ENCODE assay signal across 26 cellular contexts in the genomic region with DNA sequence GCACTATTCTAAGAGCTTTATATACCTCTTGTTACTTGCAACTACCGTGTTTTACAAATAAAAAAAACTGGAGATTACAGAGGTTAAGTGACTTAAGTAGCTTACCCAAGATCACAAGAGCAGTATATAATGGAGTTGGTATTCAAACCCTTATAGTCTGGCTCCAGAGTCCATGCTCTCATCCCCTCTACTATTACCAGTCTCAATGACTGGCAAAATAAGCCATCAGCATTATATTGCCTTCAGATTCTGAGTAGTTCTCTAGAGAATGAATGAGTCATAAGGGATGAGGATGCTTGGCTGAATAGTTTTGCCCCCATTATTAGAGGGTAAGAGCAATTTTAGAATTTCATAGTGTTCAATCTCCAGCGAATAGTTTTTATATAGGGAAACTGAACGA.
A peak's percentile ranks its signal among the peaks of the same experiment; 100 is the strongest.
DNase-seq lines count a peak whose midpoint lies in the region; ATAC-seq, FAIRE-seq and TF ChIP-seq lines count a peak whose summit lies in the region.
"Had no signal": no experiment of that assay in that cellular context is flagged by ENCODE, and none has a peak within 500 bp of the region (broad histone marks: within the 10 kb centered on the region; RNA-seq: fewer than 3 reads in every experiment).

No MANE protein-coding gene starts in this region.

- H3K9ac ChIP-seq in HUES48 (ENCODE audit: low read depth, low read length) = no peak overlapping the region
- no peak overlapping the region for H3K9ac ChIP-seq in mesendoderm (ENCODE audit: low read length)

- no peak overlapping the region for H3K56ac ChIP-seq in mesendoderm (ENCODE audit: low read length)

- H2BK5ac ChIP-seq in mesendoderm (ENCODE audit: low read length) = no peak overlapping the region

- peak overlapping the region; percentile 62 for H3K27ac ChIP-seq in HUES48 (ENCODE audit: low read depth, low read length)
- H3K27ac ChIP-seq in mesendoderm (ENCODE audit: low read depth, low read length) = no peak overlapping the region
- H3K27ac ChIP-seq in WERI-Rb-1 = no peak overlapping the region
- H3K27ac ChIP-seq in tibial artery = no peak overlapping the region
- H3K27ac ChIP-seq: body of pancreas, neutrophil, sigmoid colon, transverse colon had no signal

- H3K4ac ChIP-seq in mesendoderm (ENCODE audit: low read depth, low read length) = no peak overlapping the region

- no peak overlapping the region for H4K8ac ChIP-seq in mesendoderm (ENCODE audit: low read depth, low read length)

- no peak overlapping the region for H2AK5ac ChIP-seq in mesendoderm (ENCODE audit: low read length)

- no peak for FAIRE-seq in RCC 7860 (lab: Jason Lieb, UNC)
- FAIRE-seq: GM18507 had no signal

- H3K4me1 ChIP-seq in HUES48 (ENCODE audit: control insufficient read depth, insufficient read depth, low read length) = peaks cover 29% of the 10 kb centered on the region
- H3K4me1 ChIP-seq in mesendoderm (ENCODE audit: control insufficient read depth, low read depth, low read length) = no peaks in the 10 kb centered on the region
- H3K4me1 ChIP-seq in tibial artery = no peaks in the 10 kb centered on the region
- H3K4me1 ChIP-seq: body of pancreas, sigmoid colon, transverse colon had no signal

- no peak overlapping the region for H3K18ac ChIP-seq in mesendoderm (ENCODE audit: low read length)

- intact Hi-C loops in tibial artery (cut with DNase I; ENCODE audit: low total_unique reads) = no loop called here

- H3K23ac ChIP-seq in mesendoderm (ENCODE audit: low read length) = no peak overlapping the region

- no peak overlapping the region for H2BK120ac ChIP-seq in mesendoderm (ENCODE audit: low read depth, low read length)

- H3K4me3 ChIP-seq in HUES48 (ENCODE audit: low read depth, low read length) (no peak overlapping the region), mesendoderm (ENCODE audit: low read length) (no peak overlapping the region), WERI-Rb-1 (ENCODE audit: low read depth, low read length) (no peak overlapping the region), tibial artery (no peak overlapping the region)
- H3K4me3 ChIP-seq: body of pancreas, HAP-1, sigmoid colon, transverse colon had no signal

- no CpG with 5 or more reads among the region's 3 CpGs for WGBS in mesendoderm (ENCODE audit: extremely low coverage, insufficient coverage, low lambda C conversion rate)

- H3K4me2 ChIP-seq in mesendoderm (ENCODE audit: low read length) = no peak overlapping the region

- H4K5ac ChIP-seq in mesendoderm (ENCODE audit: low read length) = no peak overlapping the region

- ATAC-seq in GM18861 (IDR thresholded peaks at IDR 0.05; ENCODE audit: unreplicated experiment) = peak; percentile 40
- ATAC-seq: body of pancreas; CD8-positive, alpha-beta T cell; left cardiac atrium; stimulated activated naive CD8-positive, alpha-beta T cell treated with anti-CD3 and anti-CD28 coated beads, Interleukin-15, amount 100 ng/mL, for 72 hours had no signal

- H2BK15ac ChIP-seq in mesendoderm (replicated peaks; ENCODE audit: low read depth) = no peak overlapping the region

- H3K9me3 ChIP-seq in HUES48 (ENCODE audit: control insufficient read depth, insufficient read depth, low read length) = no peaks in the 10 kb centered on the region
- H3K9me3 ChIP-seq in WERI-Rb-1 (ENCODE audit: severe bottlenecking) = no peaks in the 10 kb centered on the region
- H3K9me3 ChIP-seq in tibial artery = no peaks in the 10 kb centered on the region
- H3K9me3 ChIP-seq: body of pancreas, HAP-1, neutrophil, sigmoid colon, transverse colon had no signal

- peak; percentile 6 for DNase-seq in RCC 7860 (ENCODE audit: low spot score)
- peak; percentile 47 for DNase-seq in mesendoderm
- DNase-seq in activated CD4-positive, alpha-beta T cell treated with anti-CD3 and anti-CD28 coated beads for 48 hours = no peak
- no peak for DNase-seq in activated gamma-delta T cell treated with Interleukin-2 at 50 U/mL for 16 hours
- DNase-seq in WERI-Rb-1 = no peak
- no peak for DNase-seq in tibial artery
- DNase-seq: activated CD4-positive, alpha-beta memory T cell treated with anti-CD3 and anti-CD28 coated beads, Interleukin-2, amount 10 ng/mL, durations not matched to agents 7 days and 5 days; activated CD4-positive, CD25-positive, alpha-beta regulatory T cell; activated naive CD8-positive, alpha-beta T cell treated with anti-CD3 and anti-CD28 coated beads, Interleukin-2, amount 10 ng/mL, durations not matched to agents 7 days and 5 days; AML-193; body of pancreas; CD8-positive, alpha-beta T cell; cerebellar nuclear complex; GF-D8; head of caudate nucleus; left cardiac atrium; Right ventricle myocardium superior; sigmoid colon; stimulated activated naive CD8-positive, alpha-beta T cell treated with anti-CD3 and anti-CD28 coated beads, Interleukin-15, amount 100 ng/mL, for 72 hours; SW 1271; transverse colon had no signal

- H3K79me2 ChIP-seq in mesendoderm (ENCODE audit: control insufficient read depth, insufficient read depth, low read length) = no peaks in the 10 kb centered on the region

- no peak for TF ChIP-seq CTCF in WERI-Rb-1 (IDR thresholded peaks at IDR 0.05; ENCODE audit: low read depth, low read length)
- TF ChIP-seq CTCF in tibial artery (IDR thresholded peaks at IDR 0.05) = no peak

- H3K36me3 ChIP-seq in HUES48 (ENCODE audit: control insufficient read depth, insufficient read depth, low read length) = no peaks in the 10 kb centered on the region
- H3K36me3 ChIP-seq in mesendoderm (ENCODE audit: control insufficient read depth, insufficient read depth, low read length) = no peaks in the 10 kb centered on the region
- no peaks in the 10 kb centered on the region for H3K36me3 ChIP-seq in WERI-Rb-1
- H3K36me3 ChIP-seq in tibial artery = no peaks in the 10 kb centered on the region
- H3K36me3 ChIP-seq: HAP-1, neutrophil, sigmoid colon, transverse colon had no signal

- no peaks in the 10 kb centered on the region for H3K79me1 ChIP-seq in mesendoderm (ENCODE audit: low read length)

- H3K27me3 ChIP-seq in HUES48 (ENCODE audit: control insufficient read depth, insufficient read depth, low read length) = no peaks in the 10 kb centered on the region
- H3K27me3 ChIP-seq in mesendoderm (ENCODE audit: insufficient read depth, low read length, poor library complexity) = no peaks in the 10 kb centered on the region
- no peaks in the 10 kb centered on the region for H3K27me3 ChIP-seq in WERI-Rb-1 (ENCODE audit: insufficient read depth, low read depth, severe bottlenecking)
- no peaks in the 10 kb centered on the region for H3K27me3 ChIP-seq in tibial artery
- H3K27me3 ChIP-seq: body of pancreas, neutrophil, sigmoid colon, transverse colon had no signal

Comparison
In these comparisons a context has a peak if more than half of its experiments do, and no peak if none do; other contexts are left out.
1. DNase-seq: peak in RCC 7860 (single experiment) and mesendoderm (single experiment); none in activated CD4-positive, alpha-beta T cell treated with anti-CD3 and anti-CD28 coated beads for 48 hours (single experiment), activated gamma-delta T cell treated with Interleukin-2 at 50 U/mL for 16 hours (single experiment), WERI-Rb-1 (single experiment) and tibial artery (0 of 2).